Comparison of ENCODE assay signal across 18 cellular contexts in genomic region chr3:148420251-148420650, GRCh38.
DNase-seq lines count a peak whose midpoint lies in the region; ATAC-seq and TF ChIP-seq lines count a peak whose summit lies in the region.
"Had no signal": no experiment of that assay in that cellular context is flagged by ENCODE, and none has a peak within 500 bp of the region (broad histone marks: within the 10 kb centered on the region; RNA-seq: fewer than 3 reads in every experiment).

No MANE protein-coding gene starts in this region.

- no peaks in the 10 kb centered on the region for H4K20me1 ChIP-seq in neural progenitor cell (ENCODE audit: low read depth)

- peaks cover 6% of the 10 kb centered on the region for H3K36me3 Mint-ChIP-seq in WTC11
- no peaks in the 10 kb centered on the region for H3K36me3 Mint-ChIP-seq in neural progenitor cell
- H3K36me3 Mint-ChIP-seq in immature natural killer cell: no peaks in the 10 kb centered on the region
- H3K36me3 Mint-ChIP-seq: CD4-positive, CD25-positive, alpha-beta regulatory T cell; CD8-positive, alpha-beta memory T cell had no signal

- CTCF ChIA-PET in WTC11 (lab: Charles Lee): no interaction called here

- H3K36me3 ChIP-seq in HUES6 (ENCODE audit: control insufficient read depth, insufficient read depth, low read length): peaks cover 6% of the 10 kb centered on the region; the same call in 1 of the 2 replicates
- H3K36me3 ChIP-seq in neural progenitor cell: no peaks in the 10 kb centered on the region
- no peaks in the 10 kb centered on the region for H3K36me3 ChIP-seq in esophagus muscularis mucosa
- H3K36me3 ChIP-seq: BE2C, HAP-1 had no signal

- no peaks in the 10 kb centered on the region for H3F3A ChIP-seq in neural progenitor cell (ENCODE audit: low read depth)

- peak overlapping the region; percentile 39 for H3K9ac ChIP-seq in HUES6 (ENCODE audit: low read length)
- H3K9ac ChIP-seq in neural progenitor cell: no peak overlapping the region

- peak overlapping the region; percentile 63; the same call in 1 of the 2 replicates for H3K27ac Mint-ChIP-seq in WTC11
- H3K27ac Mint-ChIP-seq in neural progenitor cell: no peak overlapping the region
- no peak overlapping the region for H3K27ac Mint-ChIP-seq in immature natural killer cell
- H3K27ac Mint-ChIP-seq: CD4-positive, CD25-positive, alpha-beta regulatory T cell; CD8-positive, alpha-beta memory T cell had no signal

- peak; percentile 52 for ATAC-seq in WTC11
- ATAC-seq: GM12878 had no signal

- WGBS in esophagus muscularis mucosa: 80% methylated on average over 6 of the region's 6 CpGs

- H3K4me3 ChIP-seq in HUES6 (ENCODE audit: low read depth, low read length) (no peak overlapping the region), neural progenitor cell (no peak overlapping the region), esophagus muscularis mucosa (no peak overlapping the region)
- H3K4me3 ChIP-seq: GM12878, HAP-1 had no signal

- H3K9me3 Mint-ChIP-seq in WTC11 (peaks cover 14% of the 10 kb centered on the region), neural progenitor cell (peaks cover 2% of the 10 kb centered on the region), immature natural killer cell (peaks cover 0 to 10% (median 5%) of the 10 kb centered on the region in 6 donors)

- no peak for TF ChIP-seq CTCF in WTC11 (IDR thresholded peaks at IDR 0.05)
- no peak for TF ChIP-seq CTCF in neural progenitor cell (IDR thresholded peaks at IDR 0.05)
- TF ChIP-seq CTCF in esophagus muscularis mucosa (IDR thresholded peaks at IDR 0.05): no peak

- peak overlapping the region; percentile 69; the same call in 1 of the 2 replicates for H3K27ac ChIP-seq in HUES6 (ENCODE audit: low read depth, low read length)
- H3K27ac ChIP-seq in neural progenitor cell: no peak overlapping the region
- no peak overlapping the region for H3K27ac ChIP-seq in esophagus muscularis mucosa (replicated peaks in 1 of 4)

- no peak overlapping the region for H3K4me2 ChIP-seq in neural progenitor cell

- H3K9me3 ChIP-seq in HUES6 (ENCODE audit: control insufficient read depth, insufficient read depth, low read depth, low read length) (no peaks in the 10 kb centered on the region), neural progenitor cell (ENCODE audit: low read depth) (no peaks in the 10 kb centered on the region), esophagus muscularis mucosa (no peaks in the 10 kb centered on the region)
- H3K9me3 ChIP-seq: BE2C, HAP-1 had no signal

- H3K27me3 Mint-ChIP-seq in WTC11 (ENCODE audit: low read depth) (no peaks in the 10 kb centered on the region), neural progenitor cell (ENCODE audit: insufficient read depth, low read depth) (peaks cover 2% of the 10 kb centered on the region), immature natural killer cell (ENCODE audit: low read depth in 3 of 3) (peaks cover 0 to 2% (median 0%) of the 10 kb centered on the region in 3 donors)
- H3K27me3 Mint-ChIP-seq: CD4-positive, CD25-positive, alpha-beta regulatory T cell; CD8-positive, alpha-beta memory T cell had no signal

- H3K79me2 ChIP-seq in neural progenitor cell (ENCODE audit: low read depth): no peaks in the 10 kb centered on the region

- H3K4me1 ChIP-seq in HUES6 (ENCODE audit: control insufficient read depth, insufficient read depth, low read length) (peaks cover 9% of the 10 kb centered on the region; the same call in 1 of the 2 replicates), neural progenitor cell (no peaks in the 10 kb centered on the region), esophagus muscularis mucosa (no peaks in the 10 kb centered on the region)
- H3K4me1 ChIP-seq: BE2C, HAP-1 had no signal

- TF ChIP-seq POLR2A in erythroblast (IDR thresholded peaks at IDR 0.05; ENCODE audit: low read length) (no peak), esophagus muscularis mucosa (IDR thresholded peaks at IDR 0.05; ENCODE audit: low read depth) (no peak)

- H3K27me3 ChIP-seq in HUES6 (ENCODE audit: control insufficient read depth, insufficient read depth, low read length): no peaks in the 10 kb centered on the region
- H3K27me3 ChIP-seq in neural progenitor cell: no peaks in the 10 kb centered on the region
- no peaks in the 10 kb centered on the region for H3K27me3 ChIP-seq in esophagus muscularis mucosa
- H3K27me3 ChIP-seq: BE2C had no signal

- DNase-seq in WTC11 (ENCODE audit: low spot score): no peak
- no peak for DNase-seq in neural progenitor cell (ENCODE audit: low spot score)
- no peak for DNase-seq in erythroblast (lab: John Stamatoyannopoulos, UW)
- DNase-seq in immature natural killer cell: no peak
- DNase-seq in esophagus muscularis mucosa (ENCODE audit: extremely low spot score): no peak
- DNase-seq: ACHN; BE2C; C1 segment of cervical spinal cord; CD4-positive, CD25-positive, alpha-beta regulatory T cell; CD8-positive, alpha-beta memory T cell; COR-L47; DMS 273 treated with DMSO at 0.1 percent for 48 hours; DMS53; DND-41; EL had no signal

- H3K4me1 Mint-ChIP-seq in WTC11: peaks cover 6% of the 10 kb centered on the region
- no peaks in the 10 kb centered on the region for H3K4me1 Mint-ChIP-seq in neural progenitor cell
- no peaks in the 10 kb centered on the region for H3K4me1 Mint-ChIP-seq in immature natural killer cell
- H3K4me1 Mint-ChIP-seq: CD4-positive, CD25-positive, alpha-beta regulatory T cell; CD8-positive, alpha-beta memory T cell had no signal

- no peak for TF ChIP-seq EP300 in esophagus muscularis mucosa (IDR thresholded peaks at IDR 0.05)

- no peak overlapping the region for H3K4me3 Mint-ChIP-seq in WTC11
- no peak overlapping the region for H3K4me3 Mint-ChIP-seq in neural progenitor cell
- H3K4me3 Mint-ChIP-seq in immature natural killer cell: no peak overlapping the region
- H3K4me3 Mint-ChIP-seq: CD4-positive, CD25-positive, alpha-beta regulatory T cell; CD8-positive, alpha-beta memory T cell had no signal

- intact Hi-C loops in esophagus muscularis mucosa (cut with DNase I): no loop called here

- POLR2A ChIA-PET in WTC11 (lab: Charles Lee): no interaction called here

- H2AFZ ChIP-seq in neural progenitor cell (replicated peaks): peak overlapping the region; percentile 14

TF ChIP-seq in WTC11, 78 proteins besides CTCF, POLR2A, EP300 and RAD21:
- TF ChIP-seq E2F4 (CRISPR knock-in tag; IDR thresholded peaks at IDR 0.05; ENCODE audit: borderline replicate concordance, low read depth) (no peak), SOX15 (CRISPR knock-in tag; IDR thresholded peaks at IDR 0.05) (no peak), PRRX2 (CRISPR knock-in tag; IDR thresholded peaks at IDR 0.05) (no peak), GRHL2 (CRISPR knock-in tag; IDR thresholded peaks at IDR 0.05; ENCODE audit: insufficient replicate concordance, severe bottlenecking) (no peak)
